In genomic region chrX:101190736-101191135, GRCh38 we compare ENCODE assay signal across 27 cellular contexts. TPM values are rescaled to one million over a fixed set of nuclear protein-coding genes. Genes with fewer than 3 reads are reported as not detected.
DNase-seq lines count a peak whose midpoint lies in the region; TF ChIP-seq lines count a peak whose summit lies in the region.
"Had no signal": no experiment of that assay in that cellular context is flagged by ENCODE, and none has a peak within 500 bp of the region (broad histone marks: within the 10 kb centered on the region; RNA-seq: fewer than 3 reads in every experiment).

No MANE protein-coding gene starts in this region.

- TF ChIP-seq CTCF in AG04449 (IDR thresholded peaks at IDR 0.05; ENCODE audit: insufficient read depth, low read length, missing control alignments), result no peak
- no peak for TF ChIP-seq CTCF in ascending aorta (IDR thresholded peaks at IDR 0.05)
- TF ChIP-seq CTCF in glutamatergic neuron (IDR thresholded peaks at IDR 0.05; ENCODE audit: partially characterized antibody, unreplicated experiment), result no peak

- DNase-seq in AG04449 (ENCODE audit: low read depth, low spot score) (peak; percentile 62), ascending aorta (ENCODE audit: low spot score in 2 of 2) (no peak), glutamatergic neuron (no peak), pons (ENCODE audit: low spot score) (peak; percentile 1), DMS79 treated with DMSO at 0.1 percent for 48 hours (lab: John Stamatoyannopoulos, UW) (no peak), NCI-H82 treated with DMSO at 0.1 percent for 48 hours (lab: John Stamatoyannopoulos, UW; ENCODE audit: unreplicated experiment) (no peak)
- no peak for DNase-seq in stimulated activated CD8-positive, alpha-beta memory T cell treated with anti-CD3 and anti-CD28 coated beads, Interleukin-4, amount 100 ng/mL, for 48 hours
- DNase-seq in activated naive CD4-positive, alpha-beta T cell treated with anti-CD3 and anti-CD28 coated beads for 36 hours, result no peak
- DNase-seq: 8988T; activated CD4-positive, alpha-beta T cell treated with anti-CD3 and anti-CD28 coated beads, Interleukin-2, amount 50 U/mL, for 4 hours; activated naive CD4-positive, alpha-beta T cell treated with anti-CD3 and anti-CD28 coated beads, Interleukin-2, amount 10 ng/mL, durations not matched to agents 7 days and 5 days; amniotic stem cell; cortex of kidney; EL; gastrocnemius medialis; natural killer cell; NCI-H1436; NCI-H2081 treated with DMSO at 0.1 percent for 48 hours; NCI-H345; SJCRH30; stimulated activated naive CD8-positive, alpha-beta T cell treated with anti-CD3 and anti-CD28 coated beads, Interleukin-15, Interleukin-2, amounts not matched to agents 100 U/mL and 50 U/mL, for 24 hours; T-cell had no signal

- no peaks in the 10 kb centered on the region for H3K27me3 Mint-ChIP-seq in glutamatergic neuron (ENCODE audit: unreplicated experiment)
- peaks cover 16% of the 10 kb centered on the region for H3K27me3 Mint-ChIP-seq in activated naive CD4-positive, alpha-beta T cell treated with anti-CD3 and anti-CD28 coated beads for 36 hours (ENCODE audit: low read depth)

- no peaks in the 10 kb centered on the region for H3K27me3 ChIP-seq in ascending aorta
- H3K27me3 ChIP-seq: SJCRH30, testis had no signal

- intact Hi-C loops in ascending aorta (cut with DNase I), result loop anchor here (5.0 kb wide), 2 partner anchors 93 to 138 kb away; partner anchors contain the start of genes CENPI and TRMT2B
- intact Hi-C loops in activated naive CD4-positive, alpha-beta T cell treated with anti-CD3 and anti-CD28 coated beads for 36 hours (cut with micrococcal nuclease), result no loop called here

- H3K9me3 Mint-ChIP-seq in glutamatergic neuron (ENCODE audit: unreplicated experiment), result no peaks in the 10 kb centered on the region
- no peaks in the 10 kb centered on the region for H3K9me3 Mint-ChIP-seq in activated naive CD4-positive, alpha-beta T cell treated with anti-CD3 and anti-CD28 coated beads for 36 hours
- H3K9me3 Mint-ChIP-seq: activated naive CD4-positive, alpha-beta T cell treated with anti-CD3 and anti-CD28 coated beads, Interleukin-2, amount 10 ng/mL, durations not matched to agents 7 days and 5 days; natural killer cell; T-cell had no signal

- H3K27ac ChIP-seq in ascending aorta, result peak overlapping the region; percentile 58 to 74
- H3K27ac ChIP-seq: gastrocnemius medialis, SJCRH30, testis had no signal

- no peaks in the 10 kb centered on the region for H3K4me1 ChIP-seq in ascending aorta
- H3K4me1 ChIP-seq: gastrocnemius medialis, HAP-1, SJCRH30, testis had no signal

- no peaks in the 10 kb centered on the region for H3K4me1 Mint-ChIP-seq in glutamatergic neuron (ENCODE audit: low read depth, unreplicated experiment)
- peaks cover 2% of the 10 kb centered on the region for H3K4me1 Mint-ChIP-seq in activated naive CD4-positive, alpha-beta T cell treated with anti-CD3 and anti-CD28 coated beads for 36 hours (ENCODE audit: low read depth)
- H3K4me1 Mint-ChIP-seq: activated naive CD4-positive, alpha-beta T cell treated with anti-CD3 and anti-CD28 coated beads, Interleukin-2, amount 10 ng/mL, durations not matched to agents 7 days and 5 days; natural killer cell had no signal

- no peaks in the 10 kb centered on the region for H3K36me3 ChIP-seq in ascending aorta
- H3K36me3 ChIP-seq: gastrocnemius medialis, HAP-1, SJCRH30 had no signal

- H3K27ac Mint-ChIP-seq in glutamatergic neuron (ENCODE audit: unreplicated experiment), result no peak overlapping the region
- H3K27ac Mint-ChIP-seq in activated naive CD4-positive, alpha-beta T cell treated with anti-CD3 and anti-CD28 coated beads for 36 hours, result no peak overlapping the region
- H3K27ac Mint-ChIP-seq: activated naive CD4-positive, alpha-beta T cell treated with anti-CD3 and anti-CD28 coated beads, Interleukin-2, amount 10 ng/mL, durations not matched to agents 7 days and 5 days; CD4-positive, alpha-beta memory T cell; natural killer cell; T-cell had no signal

- H3K4me3 ChIP-seq in AG04449 (ENCODE audit: low read depth, low read length) (no peak overlapping the region), ascending aorta (peak overlapping the region; percentile 39 to 60)
- H3K4me3 ChIP-seq: HAP-1, SJCRH30 had no signal

- POLR2A ChIA-PET in AG04449 (lab: Yijun Ruan, JAX), result no interaction called here

- H3K9me3 ChIP-seq in ascending aorta, result no peaks in the 10 kb centered on the region
- H3K9me3 ChIP-seq: gastrocnemius medialis, HAP-1, SJCRH30, testis had no signal

- CTCF ChIA-PET in AG04449 (lab: Yijun Ruan, JAX), result no interaction called here
- CTCF ChIA-PET in activated naive CD4-positive, alpha-beta T cell treated with anti-CD3 and anti-CD28 coated beads for 36 hours (lab: Charles Lee), result no interaction called here

- H3K4me3 Mint-ChIP-seq in glutamatergic neuron (ENCODE audit: unreplicated experiment), result peak overlapping the region; percentile 25
- no peak overlapping the region for H3K4me3 Mint-ChIP-seq in activated naive CD4-positive, alpha-beta T cell treated with anti-CD3 and anti-CD28 coated beads for 36 hours
- H3K4me3 Mint-ChIP-seq: activated naive CD4-positive, alpha-beta T cell treated with anti-CD3 and anti-CD28 coated beads, Interleukin-2, amount 10 ng/mL, durations not matched to agents 7 days and 5 days; natural killer cell; T-cell had no signal

- no peaks in the 10 kb centered on the region for H3K36me3 Mint-ChIP-seq in glutamatergic neuron (ENCODE audit: unreplicated experiment)
- H3K36me3 Mint-ChIP-seq in activated naive CD4-positive, alpha-beta T cell treated with anti-CD3 and anti-CD28 coated beads for 36 hours (ENCODE audit: low read depth), result no peaks in the 10 kb centered on the region
- H3K36me3 Mint-ChIP-seq: activated naive CD4-positive, alpha-beta T cell treated with anti-CD3 and anti-CD28 coated beads, Interleukin-2, amount 10 ng/mL, durations not matched to agents 7 days and 5 days; CD4-positive, alpha-beta memory T cell; natural killer cell; T-cell had no signal

RNA-seq across cellular contexts. Expression of gene DRP2, which starts 28.9 kb away (rescaled TPM):
- 2.4 TPM for total RNA-seq in ascending aorta
- total RNA-seq in glutamatergic neuron (ENCODE audit: unreplicated experiment), result 0.51 TPM
- total RNA-seq in activated naive CD4-positive, alpha-beta T cell treated with anti-CD3 and anti-CD28 coated beads for 36 hours, result under 1 TPM; 0.41 to 0.47 TPM
- total RNA-seq: bronchial epithelial cell, mononuclear cell had no signal

Comparison
In these comparisons a context has a peak if more than half of its experiments do, and no peak if none do; other contexts are left out.
1. DNase-seq: peak in AG04449 (single experiment) and pons (single experiment); none in ascending aorta (0 of 2), glutamatergic neuron (single experiment), DMS79 treated with DMSO at 0.1 percent for 48 hours (single experiment), NCI-H82 treated with DMSO at 0.1 percent for 48 hours (single experiment), stimulated activated CD8-positive, alpha-beta memory T cell treated with anti-CD3 and anti-CD28 coated beads, Interleukin-4, amount 100 ng/mL, for 48 hours (single experiment) and activated naive CD4-positive, alpha-beta T cell treated with anti-CD3 and anti-CD28 coated beads for 36 hours (single experiment).